In the genomic region with DNA sequence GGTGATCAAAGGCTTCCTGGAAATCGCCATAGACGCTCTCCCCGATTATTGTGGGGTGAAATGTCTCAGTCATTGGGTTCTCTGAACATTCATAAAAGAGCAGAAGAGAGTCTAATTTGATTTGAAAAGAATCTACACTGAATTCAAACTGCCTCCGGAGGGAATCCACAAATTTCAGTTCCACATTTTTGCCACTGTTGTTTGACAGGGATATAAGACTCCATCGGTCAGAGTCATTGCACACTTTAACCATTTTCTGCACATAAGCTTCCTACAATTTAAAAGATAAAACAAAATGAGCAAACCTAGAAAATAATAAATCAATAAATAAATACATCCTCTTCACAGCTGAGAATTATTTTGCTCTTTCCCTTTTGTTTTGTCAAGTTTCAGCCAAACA, we compare ENCODE assay signal across 1 cellular context.
TF ChIP-seq lines count a peak whose summit lies in the region.

No MANE protein-coding gene starts in this region.

TF ChIP-seq in GM23338, 12 proteins besides CTCF, POLR2A, EP300 and RAD21:
- TF ChIP-seq, protein P1, sequence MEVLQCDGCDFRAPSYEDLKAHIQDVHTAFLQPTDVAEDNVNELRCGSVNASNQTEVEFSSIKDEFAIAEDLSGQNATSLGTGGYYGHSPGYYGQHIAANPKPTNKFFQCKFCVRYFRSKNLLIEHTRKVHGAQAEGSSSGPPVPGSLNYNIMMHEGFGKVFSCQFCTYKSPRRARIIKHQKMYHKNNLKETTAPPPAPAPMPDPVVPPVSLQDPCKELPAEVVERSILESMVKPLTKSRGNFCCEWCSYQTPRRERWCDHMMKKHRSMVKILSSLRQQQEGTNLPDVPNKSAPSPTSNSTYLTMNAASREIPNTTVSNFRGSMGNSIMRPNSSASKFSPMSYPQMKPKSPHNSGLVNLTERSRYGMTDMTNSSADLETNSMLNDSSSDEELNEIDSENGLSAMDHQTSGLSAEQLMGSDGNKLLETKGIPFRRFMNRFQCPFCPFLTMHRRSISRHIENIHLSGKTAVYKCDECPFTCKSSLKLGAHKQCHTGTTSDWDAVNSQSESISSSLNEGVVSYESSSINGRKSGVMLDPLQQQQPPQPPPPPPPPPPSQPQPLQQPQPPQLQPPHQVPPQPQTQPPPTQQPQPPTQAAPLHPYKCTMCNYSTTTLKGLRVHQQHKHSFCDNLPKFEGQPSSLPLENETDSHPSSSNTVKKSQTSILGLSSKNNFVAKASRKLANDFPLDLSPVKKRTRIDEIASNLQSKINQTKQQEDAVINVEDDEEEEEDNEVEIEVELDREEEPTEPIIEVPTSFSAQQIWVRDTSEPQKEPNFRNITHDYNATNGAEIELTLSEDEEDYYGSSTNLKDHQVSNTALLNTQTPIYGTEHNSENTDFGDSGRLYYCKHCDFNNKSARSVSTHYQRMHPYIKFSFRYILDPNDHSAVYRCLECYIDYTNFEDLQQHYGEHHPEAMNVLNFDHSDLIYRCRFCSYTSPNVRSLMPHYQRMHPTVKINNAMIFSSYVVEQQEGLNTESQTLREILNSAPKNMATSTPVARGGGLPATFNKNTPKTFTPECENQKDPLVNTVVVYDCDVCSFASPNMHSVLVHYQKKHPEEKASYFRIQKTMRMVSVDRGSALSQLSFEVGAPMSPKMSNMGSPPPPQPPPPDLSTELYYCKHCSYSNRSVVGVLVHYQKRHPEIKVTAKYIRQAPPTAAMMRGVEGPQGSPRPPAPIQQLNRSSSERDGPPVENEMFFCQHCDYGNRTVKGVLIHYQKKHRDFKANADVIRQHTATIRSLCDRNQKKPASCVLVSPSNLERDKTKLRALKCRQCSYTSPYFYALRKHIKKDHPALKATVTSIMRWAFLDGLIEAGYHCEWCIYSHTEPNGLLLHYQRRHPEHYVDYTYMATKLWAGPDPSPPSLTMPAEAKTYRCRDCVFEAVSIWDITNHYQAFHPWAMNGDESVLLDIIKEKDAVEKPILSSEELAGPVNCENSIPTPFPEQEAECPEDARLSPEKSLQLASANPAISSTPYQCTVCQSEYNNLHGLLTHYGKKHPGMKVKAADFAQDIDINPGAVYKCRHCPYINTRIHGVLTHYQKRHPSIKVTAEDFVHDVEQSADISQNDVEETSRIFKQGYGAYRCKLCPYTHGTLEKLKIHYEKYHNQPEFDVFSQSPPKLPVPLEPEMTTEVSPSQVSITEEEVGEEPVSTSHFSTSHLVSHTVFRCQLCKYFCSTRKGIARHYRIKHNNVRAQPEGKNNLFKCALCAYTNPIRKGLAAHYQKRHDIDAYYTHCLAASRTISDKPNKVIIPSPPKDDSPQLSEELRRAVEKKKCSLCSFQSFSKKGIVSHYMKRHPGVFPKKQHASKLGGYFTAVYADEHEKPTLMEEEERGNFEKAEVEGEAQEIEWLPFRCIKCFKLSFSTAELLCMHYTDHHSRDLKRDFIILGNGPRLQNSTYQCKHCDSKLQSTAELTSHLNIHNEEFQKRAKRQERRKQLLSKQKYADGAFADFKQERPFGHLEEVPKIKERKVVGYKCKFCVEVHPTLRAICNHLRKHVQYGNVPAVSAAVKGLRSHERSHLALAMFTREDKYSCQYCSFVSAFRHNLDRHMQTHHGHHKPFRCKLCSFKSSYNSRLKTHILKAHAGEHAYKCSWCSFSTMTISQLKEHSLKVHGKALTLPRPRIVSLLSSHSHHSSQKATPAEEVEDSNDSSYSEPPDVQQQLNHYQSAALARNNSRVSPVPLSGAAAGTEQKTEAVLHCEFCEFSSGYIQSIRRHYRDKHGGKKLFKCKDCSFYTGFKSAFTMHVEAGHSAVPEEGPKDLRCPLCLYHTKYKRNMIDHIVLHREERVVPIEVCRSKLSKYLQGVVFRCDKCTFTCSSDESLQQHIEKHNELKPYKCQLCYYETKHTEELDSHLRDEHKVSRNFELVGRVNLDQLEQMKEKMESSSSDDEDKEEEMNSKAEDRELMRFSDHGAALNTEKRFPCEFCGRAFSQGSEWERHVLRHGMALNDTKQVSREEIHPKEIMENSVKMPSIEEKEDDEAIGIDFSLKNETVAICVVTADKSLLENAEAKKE (CRISPR knock-in tag; IDR thresholded peaks at IDR 0.05) = no peak
- TF ChIP-seq, protein P2, sequence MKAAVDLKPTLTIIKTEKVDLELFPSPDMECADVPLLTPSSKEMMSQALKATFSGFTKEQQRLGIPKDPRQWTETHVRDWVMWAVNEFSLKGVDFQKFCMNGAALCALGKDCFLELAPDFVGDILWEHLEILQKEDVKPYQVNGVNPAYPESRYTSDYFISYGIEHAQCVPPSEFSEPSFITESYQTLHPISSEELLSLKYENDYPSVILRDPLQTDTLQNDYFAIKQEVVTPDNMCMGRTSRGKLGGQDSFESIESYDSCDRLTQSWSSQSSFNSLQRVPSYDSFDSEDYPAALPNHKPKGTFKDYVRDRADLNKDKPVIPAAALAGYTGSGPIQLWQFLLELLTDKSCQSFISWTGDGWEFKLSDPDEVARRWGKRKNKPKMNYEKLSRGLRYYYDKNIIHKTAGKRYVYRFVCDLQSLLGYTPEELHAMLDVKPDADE (IDR thresholded peaks at IDR 0.05) = no peak
- no peak for TF ChIP-seq STAT1 (IDR thresholded peaks at IDR 0.05; ENCODE audit: unreplicated experiment)
- no peak for TF ChIP-seq EZH2 (IDR thresholded peaks at IDR 0.05; ENCODE audit: low read depth, unreplicated experiment)
- TF ChIP-seq CREB1 (CRISPR knock-in tag; IDR thresholded peaks at IDR 0.05; ENCODE audit: low read depth) = no peak
- no peak for TF ChIP-seq JUNB (IDR thresholded peaks at IDR 0.05; ENCODE audit: unreplicated experiment)
- no peak for TF ChIP-seq ZNF114 (CRISPR knock-in tag; IDR thresholded peaks at IDR 0.05)
- no peak for TF ChIP-seq ZNF331 (CRISPR knock-in tag; IDR thresholded peaks at IDR 0.05; ENCODE audit: low read depth)
- TF ChIP-seq, protein P3, sequence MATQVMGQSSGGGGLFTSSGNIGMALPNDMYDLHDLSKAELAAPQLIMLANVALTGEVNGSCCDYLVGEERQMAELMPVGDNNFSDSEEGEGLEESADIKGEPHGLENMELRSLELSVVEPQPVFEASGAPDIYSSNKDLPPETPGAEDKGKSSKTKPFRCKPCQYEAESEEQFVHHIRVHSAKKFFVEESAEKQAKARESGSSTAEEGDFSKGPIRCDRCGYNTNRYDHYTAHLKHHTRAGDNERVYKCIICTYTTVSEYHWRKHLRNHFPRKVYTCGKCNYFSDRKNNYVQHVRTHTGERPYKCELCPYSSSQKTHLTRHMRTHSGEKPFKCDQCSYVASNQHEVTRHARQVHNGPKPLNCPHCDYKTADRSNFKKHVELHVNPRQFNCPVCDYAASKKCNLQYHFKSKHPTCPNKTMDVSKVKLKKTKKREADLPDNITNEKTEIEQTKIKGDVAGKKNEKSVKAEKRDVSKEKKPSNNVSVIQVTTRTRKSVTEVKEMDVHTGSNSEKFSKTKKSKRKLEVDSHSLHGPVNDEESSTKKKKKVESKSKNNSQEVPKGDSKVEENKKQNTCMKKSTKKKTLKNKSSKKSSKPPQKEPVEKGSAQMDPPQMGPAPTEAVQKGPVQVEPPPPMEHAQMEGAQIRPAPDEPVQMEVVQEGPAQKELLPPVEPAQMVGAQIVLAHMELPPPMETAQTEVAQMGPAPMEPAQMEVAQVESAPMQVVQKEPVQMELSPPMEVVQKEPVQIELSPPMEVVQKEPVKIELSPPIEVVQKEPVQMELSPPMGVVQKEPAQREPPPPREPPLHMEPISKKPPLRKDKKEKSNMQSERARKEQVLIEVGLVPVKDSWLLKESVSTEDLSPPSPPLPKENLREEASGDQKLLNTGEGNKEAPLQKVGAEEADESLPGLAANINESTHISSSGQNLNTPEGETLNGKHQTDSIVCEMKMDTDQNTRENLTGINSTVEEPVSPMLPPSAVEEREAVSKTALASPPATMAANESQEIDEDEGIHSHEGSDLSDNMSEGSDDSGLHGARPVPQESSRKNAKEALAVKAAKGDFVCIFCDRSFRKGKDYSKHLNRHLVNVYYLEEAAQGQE (IDR thresholded peaks at IDR 0.05; ENCODE audit: unreplicated experiment) = no peak
- no peak for TF ChIP-seq POLR2AphosphoS5 (IDR thresholded peaks at IDR 0.05; ENCODE audit: low read depth)
- TF ChIP-seq EZH2phosphoT487 (IDR thresholded peaks at IDR 0.05; ENCODE audit: unreplicated experiment) = no peak
- TF ChIP-seq NANOG (IDR thresholded peaks at IDR 0.05; ENCODE audit: borderline replicate concordance) = no peak
TF ChIP-seq in GM23338: peak in this region for 0.
